8 cellular contexts compared by ENCODE assay signal in genomic region chr17:66541461-66542182, GRCh38.
DNase-seq lines count a peak whose midpoint lies in the region; ATAC-seq and TF ChIP-seq lines count a peak whose summit lies in the region.

No MANE protein-coding gene starts in this region.

- peaks cover 4% of the 10 kb centered on the region in 2 donors for H3K36me3 Mint-ChIP-seq in CD4-positive, alpha-beta memory T cell
- H3K36me3 Mint-ChIP-seq in neural progenitor cell = no peaks in the 10 kb centered on the region

- H3K27me3 ChIP-seq in CD4-positive, alpha-beta memory T cell (ENCODE audit: insufficient read depth, low read length) = no peaks in the 10 kb centered on the region
- no peaks in the 10 kb centered on the region for H3K27me3 ChIP-seq in adipocyte (replicated peaks; ENCODE audit: control insufficient read depth, insufficient read depth, low read length)
- no peaks in the 10 kb centered on the region for H3K27me3 ChIP-seq in neural progenitor cell
- no peaks in the 10 kb centered on the region for H3K27me3 ChIP-seq in tibial artery

- no peaks in the 10 kb centered on the region for H3K36me3 ChIP-seq in CD4-positive, alpha-beta memory T cell (ENCODE audit: insufficient read depth, low read length)
- H3K36me3 ChIP-seq in adipocyte (ENCODE audit: control insufficient read depth, insufficient read depth, low read length, severe bottlenecking) (no peaks in the 10 kb centered on the region), neural progenitor cell (no peaks in the 10 kb centered on the region), tibial artery (no peaks in the 10 kb centered on the region)

- no peak overlapping the region for H3K4me3 ChIP-seq in CD4-positive, alpha-beta memory T cell (ENCODE audit: low read length in 2 of 2)
- H3K4me3 ChIP-seq in adipocyte (ENCODE audit: low read length) (no peak overlapping the region), neural progenitor cell (no peak overlapping the region), tibial artery (no peak overlapping the region)

- no peak overlapping the region for H3K4me2 ChIP-seq in neural progenitor cell

- no peaks in the 10 kb centered on the region for H3K79me2 ChIP-seq in neural progenitor cell (ENCODE audit: low read depth)

- POLR2A ChIA-PET in CD4-positive, alpha-beta memory T cell (lab: Charles Lee; ENCODE audit: partially characterized antibody) = no interaction called here

- H3K27ac ChIP-seq in CD4-positive, alpha-beta memory T cell (ENCODE audit: low read depth, low read length) = no peak overlapping the region
- no peak overlapping the region for H3K27ac ChIP-seq in neural progenitor cell
- no peak overlapping the region for H3K27ac ChIP-seq in tibial artery

- ATAC-seq in GM19372 (IDR thresholded peaks at IDR 0.05; ENCODE audit: low read depth, unreplicated experiment) = peak; percentile 62
- ATAC-seq in HG03378 (IDR thresholded peaks at IDR 0.05; ENCODE audit: unreplicated experiment) = peak; percentile 89

- H2AFZ ChIP-seq in neural progenitor cell (replicated peaks) = peak overlapping the region; percentile 97

- TF ChIP-seq CTCF in neural progenitor cell (IDR thresholded peaks at IDR 0.05) (no peak), tibial artery (IDR thresholded peaks at IDR 0.05) (no peak)

- no peaks in the 10 kb centered on the region for H3K27me3 Mint-ChIP-seq in CD4-positive, alpha-beta memory T cell
- H3K27me3 Mint-ChIP-seq in neural progenitor cell (ENCODE audit: insufficient read depth, low read depth) = peaks cover 3% of the 10 kb centered on the region

- H3K4me1 ChIP-seq in CD4-positive, alpha-beta memory T cell (ENCODE audit: insufficient read depth, low read length) = peaks cover 45% of the 10 kb centered on the region
- H3K4me1 ChIP-seq in adipocyte (ENCODE audit: control insufficient read depth, insufficient read depth, low read length) (peaks cover 45% of the 10 kb centered on the region), neural progenitor cell (peaks cover 19% of the 10 kb centered on the region), tibial artery (no peaks in the 10 kb centered on the region)

- peaks cover 0 to 9% (median 2%) of the 10 kb centered on the region in 8 donors for H3K9me3 Mint-ChIP-seq in CD4-positive, alpha-beta memory T cell
- H3K9me3 Mint-ChIP-seq in neural progenitor cell = peaks cover 13% of the 10 kb centered on the region

- no peak for DNase-seq in CD4-positive, alpha-beta memory T cell
- DNase-seq in adipocyte (ENCODE audit: low read depth) (peak; percentile 71), neural progenitor cell (ENCODE audit: low spot score) (no peak), tibial artery (no peak), AG08396 (ENCODE audit: low spot score) (no peak), AG08395 (ENCODE audit: low spot score) (no peak)

- peak overlapping the region in 6 of 8 donors; percentile 23 to 70 (median 46) for H3K4me3 Mint-ChIP-seq in CD4-positive, alpha-beta memory T cell
- no peak overlapping the region for H3K4me3 Mint-ChIP-seq in neural progenitor cell

- H3F3A ChIP-seq in neural progenitor cell (ENCODE audit: low read depth) = peaks cover 15% of the 10 kb centered on the region

- H3K4me1 Mint-ChIP-seq in CD4-positive, alpha-beta memory T cell = peaks cover 43 to 78% (median 62%) of the 10 kb centered on the region in 4 donors
- H3K4me1 Mint-ChIP-seq in neural progenitor cell = peaks cover 40% of the 10 kb centered on the region

- no peaks in the 10 kb centered on the region for H3K9me3 ChIP-seq in CD4-positive, alpha-beta memory T cell (ENCODE audit: control insufficient read depth in 1 of 2, low read length in 2 of 2)
- H3K9me3 ChIP-seq in adipocyte (ENCODE audit: control insufficient read depth, low read length) = peaks cover 11% of the 10 kb centered on the region
- no peaks in the 10 kb centered on the region for H3K9me3 ChIP-seq in neural progenitor cell (ENCODE audit: low read depth)
- H3K9me3 ChIP-seq in tibial artery = no peaks in the 10 kb centered on the region

- intact Hi-C loops in CD4-positive, alpha-beta memory T cell (cut with micrococcal nuclease) = loop anchor here (5.0 kb wide), 1 partner anchor 34 kb away; no protein-coding TSS in a partner anchor
- intact Hi-C loops in tibial artery (cut with DNase I; ENCODE audit: low total_unique reads) = no loop called here

- CTCF ChIA-PET in CD4-positive, alpha-beta memory T cell (lab: Charles Lee; ENCODE audit: partially characterized antibody) = no interaction called here

- H3K27ac Mint-ChIP-seq in CD4-positive, alpha-beta memory T cell = peak overlapping the region in 5 of 7 donors; percentile 14 to 92 (median 15)
- no peak overlapping the region for H3K27ac Mint-ChIP-seq in neural progenitor cell

- H3K9ac ChIP-seq in adipocyte (ENCODE audit: low read length) (no peak overlapping the region), neural progenitor cell (no peak overlapping the region)

- no peaks in the 10 kb centered on the region for H4K20me1 ChIP-seq in neural progenitor cell (ENCODE audit: low read depth)
